Comparison of ENCODE assay signal across 8 cellular contexts in the genomic region with DNA sequence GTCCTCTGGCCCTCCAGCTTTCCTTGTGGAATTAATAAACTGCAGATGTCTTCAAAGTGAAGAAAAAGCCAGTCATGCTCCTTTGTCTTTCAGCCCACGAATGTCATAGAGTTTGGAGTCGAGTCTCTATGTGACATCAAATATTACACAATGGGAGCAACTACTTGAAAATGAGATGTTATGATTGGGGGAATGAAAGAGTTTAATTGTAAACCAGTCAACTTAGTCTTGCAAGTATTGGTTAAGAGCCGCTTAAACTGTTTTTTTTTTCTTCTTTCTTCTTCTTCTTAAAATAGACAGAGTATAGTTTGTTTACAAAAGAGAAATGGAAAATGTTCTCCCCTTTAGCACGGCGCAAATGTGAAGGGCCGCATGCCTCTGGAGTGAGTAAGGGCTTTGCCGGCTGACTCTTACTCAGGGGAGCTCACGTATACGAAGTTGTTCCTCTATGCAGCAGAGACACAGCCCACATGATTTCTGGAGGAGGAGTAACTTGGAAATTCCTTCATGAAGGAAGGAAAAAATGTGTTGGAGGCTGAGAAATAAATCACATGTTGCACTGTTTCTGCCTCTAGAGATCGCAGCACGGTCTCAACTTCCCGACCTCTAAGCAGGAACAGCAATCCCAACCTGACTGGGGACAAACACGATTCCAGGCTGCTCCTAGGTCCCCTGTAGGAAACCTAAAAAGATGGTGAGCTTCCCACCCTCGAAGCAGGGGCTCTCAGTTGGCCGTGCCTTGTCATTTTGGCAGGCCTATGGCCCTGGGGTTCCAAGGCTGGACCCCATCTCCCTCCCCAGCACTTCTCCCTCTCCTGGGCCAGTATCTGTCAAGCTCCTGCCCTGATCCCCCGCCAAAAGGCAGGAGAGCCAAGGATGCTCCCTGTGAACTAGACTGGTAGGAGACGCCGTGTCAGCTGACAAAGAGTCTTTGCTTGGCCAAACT. TPM values are rescaled to one million over a fixed set of nuclear protein-coding genes. Genes with fewer than 3 reads are reported as not detected.
A peak's percentile ranks its signal among the peaks of the same experiment; 100 is the strongest.
DNase-seq lines count a peak whose midpoint lies in the region; ATAC-seq and TF ChIP-seq lines count a peak whose summit lies in the region.

No MANE protein-coding gene starts in this region.

- TF ChIP-seq CTCF in lower lobe of right lung (IDR thresholded peaks at IDR 0.05) (no peak), transverse colon (IDR thresholded peaks at IDR 0.05) (no peak)

- in situ Hi-C loops in transverse colon (cut with MboI; ENCODE audit: low pct_ligation_motif_present in 1 of 4, low pct_unique_long_range_greater_than_20kb in 1 of 4, low sequenced_read_pairs in 3 of 4) = no loop called here

- H3K4me3 ChIP-seq in ectodermal cell (ENCODE audit: insufficient read depth, low read depth, low read length) (no peak overlapping the region), lower lobe of right lung (no peak overlapping the region), transverse colon (no peak overlapping the region)

- TF ChIP-seq POLR2A in transverse colon (IDR thresholded peaks at IDR 0.05) = no peak

- H3K36me3 ChIP-seq in ectodermal cell (ENCODE audit: control insufficient read depth, insufficient read depth, low read length) = no peaks in the 10 kb centered on the region
- H3K36me3 ChIP-seq in lower lobe of right lung = no peaks in the 10 kb centered on the region
- H3K36me3 ChIP-seq in transverse colon = no peaks in the 10 kb centered on the region

- TF ChIP-seq EP300 in transverse colon (IDR thresholded peaks at IDR 0.05; ENCODE audit: low read depth) = peak; percentile 80

- H3K27ac ChIP-seq in ectodermal cell (ENCODE audit: insufficient read depth, low read depth, low read length, poor library complexity, severe bottlenecking) (peak overlapping the region; percentile 89), lower lobe of right lung (peak overlapping the region; percentile 93), transverse colon (peak overlapping the region; percentile 86 to 96 (median 94))

- WGBS in ectodermal cell, 2 experiments = 39 to 40% methylated on average over 17 to 18 of the region's 18 CpGs
- WGBS in transverse colon (ENCODE audit: low coverage in 1 of 2), 2 donors = 26 to 55% methylated on average over 9 to 18 of the region's 18 CpGs

- intact Hi-C loops in lower lobe of right lung (cut with DNase I) (no loop called here), transverse colon (cut with DNase I; ENCODE audit: low total_unique reads) (loop anchor here (5.0 kb wide), 1 partner anchor 35 kb away; no protein-coding TSS in a partner anchor)

- H3K9me3 ChIP-seq in ectodermal cell (ENCODE audit: control insufficient read depth, low read length) (no peaks in the 10 kb centered on the region), lower lobe of right lung (no peaks in the 10 kb centered on the region), transverse colon (no peaks in the 10 kb centered on the region)

- H3K27me3 ChIP-seq in ectodermal cell (ENCODE audit: control insufficient read depth, insufficient read depth, low read length, poor library complexity, severe bottlenecking) (no peaks in the 10 kb centered on the region), lower lobe of right lung (ENCODE audit: low read depth) (no peaks in the 10 kb centered on the region), transverse colon (no peaks in the 10 kb centered on the region)

- ATAC-seq in lower lobe of right lung (peak; percentile 93 to 94), GM18907 (IDR thresholded peaks at IDR 0.05; ENCODE audit: unreplicated experiment) (no peak), GM18873 (IDR thresholded peaks at IDR 0.05; ENCODE audit: low FRiP score, unreplicated experiment) (no peak)

- peaks cover 33% of the 10 kb centered on the region for H3K4me1 ChIP-seq in ectodermal cell (ENCODE audit: control insufficient read depth, insufficient read depth, low read length)
- peaks cover 90% of the 10 kb centered on the region for H3K4me1 ChIP-seq in lower lobe of right lung
- H3K4me1 ChIP-seq in transverse colon = peaks cover 21 to 66% (median 44%) of the 10 kb centered on the region in 4 donors

- peak; percentile 85 for DNase-seq in AG20443 (ENCODE audit: low spot score)
- DNase-seq in NCI-H510A (lab: John Stamatoyannopoulos, UW) = peak; percentile 33
- DNase-seq in lower lobe of right lung = peak; percentile 81
- DNase-seq in transverse colon = peak; percentile 64
- no peak for DNase-seq in stimulated activated CD4-positive, alpha-beta T cell treated with anti-CD3 and anti-CD28 coated beads, Interleukin-4, amount 100 ng/mL, for 24 hours

RNA-seq across cellular contexts. Expression of a gene that starts 44.9 kb away (rescaled TPM):
- 7.8 TPM for polyA plus RNA-seq in ectodermal cell (2013, experiment 1 of 4)
- 7.0 TPM for polyA plus RNA-seq in ectodermal cell (2013, experiment 2 of 4)
- polyA plus RNA-seq in ectodermal cell (2013, experiment 3 of 4) = 9.2 TPM
- 7.8 TPM for polyA plus RNA-seq in ectodermal cell (2013, experiment 4 of 4)
- total RNA-seq in lower lobe of right lung (127 TPM), transverse colon (10 to 100 TPM; 18.9 to 57.2 (median 50.2) TPM)

RNA-seq across cellular contexts. Expression of a gene that starts 59.1 kb away (rescaled TPM):
- polyA plus RNA-seq in ectodermal cell (2013, experiment 1 of 4) = 25.0 TPM
- polyA plus RNA-seq in ectodermal cell (2013, experiment 2 of 4) = 20.8 TPM
- polyA plus RNA-seq in ectodermal cell (2013, experiment 3 of 4) = 23.7 TPM
- 23.4 TPM for polyA plus RNA-seq in ectodermal cell (2013, experiment 4 of 4)
- total RNA-seq in lower lobe of right lung (1.4 TPM), transverse colon (10 to 100 TPM in 1 of 4 donors, 1 to 10 TPM in 2, not detected in 1; 1.1 to 13.1 (median 4.3) TPM)

Comparison
In these comparisons a context has a peak if more than half of its experiments do, and no peak if none do; other contexts are left out.
1. ATAC-seq: peak in lower lobe of right lung (2 of 2); none in GM18907 (single experiment) and GM18873 (single experiment).
2. Peak in every context shown above with its lines, with median percentiles within 50 percentile points of each other: H3K27ac ChIP-seq.